ENCODE assay signal across 22 cellular contexts in genomic region chr1:29984107-29984506, GRCh38.
DNase-seq lines count a peak whose midpoint lies in the region; ATAC-seq and TF ChIP-seq lines count a peak whose summit lies in the region.
"Had no signal": no experiment of that assay in that cellular context is flagged by ENCODE, and none has a peak within 500 bp of the region (broad histone marks: within the 10 kb centered on the region; RNA-seq: fewer than 3 reads in every experiment).

No MANE protein-coding gene starts in this region.

- H3K36me3 ChIP-seq in lung (ENCODE audit: control insufficient read depth in 2 of 2, insufficient read depth in 2 of 2, low read length in 2 of 2) = no peaks in the 10 kb centered on the region

- H3K27me3 ChIP-seq in lung (ENCODE audit: control insufficient read depth, insufficient read depth) = no peaks in the 10 kb centered on the region

- H3K4me1 ChIP-seq in lung (ENCODE audit: control insufficient read depth in 2 of 2, insufficient read depth in 2 of 2, low read length in 2 of 2) = peaks cover 0 to 7% of the 10 kb centered on the region in 2 donors

- H3K36me3 Mint-ChIP-seq in dendritic cell treated with granulocyte-macrophage colony-stimulating factor and Interleukin-4, amounts not matched to agents 40 ng/mL and 50 ng/mL, for 4 days (ENCODE audit: low read depth) = no peaks in the 10 kb centered on the region

- H3K9me3 ChIP-seq in lung (ENCODE audit: control insufficient read depth in 2 of 2, insufficient read depth in 1 of 2, low read length in 1 of 2) = peaks cover 0 to 5% of the 10 kb centered on the region in 2 donors

- no peaks in the 10 kb centered on the region for H3K9me3 Mint-ChIP-seq in dendritic cell treated with granulocyte-macrophage colony-stimulating factor and Interleukin-4, amounts not matched to agents 40 ng/mL and 50 ng/mL, for 4 days
- H3K9me3 Mint-ChIP-seq: activated CD8-positive, alpha-beta T cell treated with anti-CD3 and anti-CD28 coated beads for 36 hours had no signal

- DNase-seq in COR-L47 (lab: John Stamatoyannopoulos, UW) (peak; percentile 60), NCI-H1417 (lab: John Stamatoyannopoulos, UW) (peak in 2 of 3 experiments; percentile 40 to 59), lung (ENCODE audit: low spot score) (peak; percentile 7), GM10248 (ENCODE audit: extremely low spot score) (no peak), NCI-H1092 treated with DMSO at 0.1 percent for 48 hours (lab: John Stamatoyannopoulos, UW) (no peak)
- DNase-seq: activated CD8-positive, alpha-beta T cell treated with anti-CD3 and anti-CD28 coated beads for 36 hours; activated gamma-delta T cell treated with Interleukin-2 at 50 U/mL for 16 hours; activated T-cell treated with anti-CD3 and anti-CD28 coated beads for 4 hours; DMS 273 treated with DMSO at 0.1 percent for 48 hours; GF-D8; glutamatergic neuron; midbrain; NCI-H187 treated with DMSO at 0.1 percent for 48 hours; NCI-H524; substantia nigra; SW 1271 had no signal

- peaks cover 32% of the 10 kb centered on the region for H3K4me1 Mint-ChIP-seq in dendritic cell treated with granulocyte-macrophage colony-stimulating factor and Interleukin-4, amounts not matched to agents 40 ng/mL and 50 ng/mL, for 4 days (ENCODE audit: low read depth)

- H3K27ac ChIP-seq in lung (ENCODE audit: low read depth in 1 of 2, low read length in 1 of 2) = no peak overlapping the region
- H3K27ac ChIP-seq: C4-2B had no signal

- H3K27ac Mint-ChIP-seq in dendritic cell treated with granulocyte-macrophage colony-stimulating factor and Interleukin-4, amounts not matched to agents 40 ng/mL and 50 ng/mL, for 4 days = peak overlapping the region; percentile 81
- H3K27ac Mint-ChIP-seq: activated CD8-positive, alpha-beta T cell treated with anti-CD3 and anti-CD28 coated beads for 36 hours had no signal

- POLR2A ChIA-PET in GM10248 (lab: Yijun Ruan, JAX) = no interaction called here

- H3K4me3 ChIP-seq in lung = no peak overlapping the region

- no peak for ATAC-seq in lung (ENCODE audit: insufficient read depth, low FRiP score)
- no peak for ATAC-seq in HG03378 (IDR thresholded peaks at IDR 0.05; ENCODE audit: unreplicated experiment)
- ATAC-seq: activated CD4-positive, CD25-positive, alpha-beta regulatory T cell treated with anti-CD3 and anti-CD28 coated beads, Interleukin-2, amount 50 U/mL, for 24 hours; activated CD8-positive, alpha-beta T cell treated with anti-CD3 and anti-CD28 coated beads for 36 hours; HCT116; Right ventricle myocardium inferior had no signal

- WGBS in lung, 2 donors = 58 to 79% methylated on average over 5 of the region's 5 CpGs

- TF ChIP-seq CTCF in lung (IDR thresholded peaks at IDR 0.05; ENCODE audit: control extremely low read depth, extremely low read depth) (no peak), GM10248 (IDR thresholded peaks at IDR 0.05; ENCODE audit: control extremely low read depth, extremely low read depth, low read depth, missing control alignments) (no peak)

- intact Hi-C loops in dendritic cell treated with granulocyte-macrophage colony-stimulating factor and Interleukin-4, amounts not matched to agents 40 ng/mL and 50 ng/mL, for 4 days (cut with micrococcal nuclease) = no loop called here

- H3K27me3 Mint-ChIP-seq in dendritic cell treated with granulocyte-macrophage colony-stimulating factor and Interleukin-4, amounts not matched to agents 40 ng/mL and 50 ng/mL, for 4 days = peaks cover 12% of the 10 kb centered on the region

- no peak overlapping the region for H3K4me3 Mint-ChIP-seq in dendritic cell treated with granulocyte-macrophage colony-stimulating factor and Interleukin-4, amounts not matched to agents 40 ng/mL and 50 ng/mL, for 4 days
- H3K4me3 Mint-ChIP-seq: activated CD8-positive, alpha-beta T cell treated with anti-CD3 and anti-CD28 coated beads for 36 hours had no signal

- CTCF ChIA-PET in GM10248 (lab: Yijun Ruan, JAX) = no interaction called here

Comparison
In these comparisons a context has a peak if more than half of its experiments do, and no peak if none do; other contexts are left out.
1. DNase-seq: peak in COR-L47 (single experiment), NCI-H1417 (2 of 3) and lung (single experiment); none in GM10248 (single experiment) and NCI-H1092 treated with DMSO at 0.1 percent for 48 hours (single experiment).